In genomic region chr17:60077226-60077625, GRCh38 we compare ENCODE assay signal across 8 cellular contexts. TPM values are rescaled to one million over a fixed set of nuclear protein-coding genes. Genes with fewer than 3 reads are reported as not detected.
DNase-seq lines count a peak whose midpoint lies in the region; ATAC-seq and TF ChIP-seq lines count a peak whose summit lies in the region.

No MANE protein-coding gene starts in this region.

- TF ChIP-seq POLR2A in sigmoid colon (IDR thresholded peaks at IDR 0.05) = no peak

- POLR2A ChIA-PET in activated CD4-positive, alpha-beta T cell treated with anti-CD3 and anti-CD28 coated beads, Interleukin-2, amount 10 ng/mL, durations not matched to agents 7 days and 5 days (lab: Charles Lee) = no interaction called here
- POLR2A ChIA-PET in PC-9 (lab: Charles Lee; ENCODE audit: unreplicated experiment) = no interaction called here

- H3K36me3 ChIP-seq in PC-9 (ENCODE audit: low read depth) = peaks cover 18% of the 10 kb centered on the region
- H3K36me3 ChIP-seq in sigmoid colon = peaks cover 15 to 41% (median 28%) of the 10 kb centered on the region in 4 donors
- H3K36me3 ChIP-seq in MG63 = peaks cover 40% of the 10 kb centered on the region

- 66 to 68% methylated on average over 1 of the region's 1 CpG for WGBS in sigmoid colon, 2 donors

- BruUV-seq in PC-9 (replicated peaks; lab: Mats Ljungman, UMichigan) = no TSS peak

- H3K27ac ChIP-seq in PC-9 = no peak overlapping the region
- H3K27ac ChIP-seq in sigmoid colon = peak overlapping the region in 3 of 4 donors; percentile 80 to 90 (median 87)

- no peaks in the 10 kb centered on the region for H3K9me2 ChIP-seq in PC-9 (ENCODE audit: insufficient read depth)

- H3K27ac Mint-ChIP-seq in activated CD4-positive, alpha-beta T cell treated with anti-CD3 and anti-CD28 coated beads, Interleukin-2, amount 10 ng/mL, durations not matched to agents 7 days and 5 days = peak overlapping the region; percentile 93
- H3K27ac Mint-ChIP-seq in effector memory CD8-positive, alpha-beta T cell = peak overlapping the region; percentile 93 to 94

- no peak for DNase-seq in activated CD4-positive, alpha-beta T cell treated with anti-CD3 and anti-CD28 coated beads, Interleukin-2, amount 10 ng/mL, durations not matched to agents 7 days and 5 days
- no peak for DNase-seq in activated CD4-positive, alpha-beta T cell treated with anti-CD3 and anti-CD28 coated beads for 1 hour
- DNase-seq in PC-9 (no peak), sigmoid colon (no peak), RKO (ENCODE audit: low spot score) (no peak), NCI-H2029 treated with DMSO at 0.1 percent for 48 hours (lab: John Stamatoyannopoulos, UW) (no peak), MG63 (no peak)
- DNase-seq in effector memory CD8-positive, alpha-beta T cell = no peak

- peak overlapping the region; percentile 86 for H3K4me3 Mint-ChIP-seq in activated CD4-positive, alpha-beta T cell treated with anti-CD3 and anti-CD28 coated beads, Interleukin-2, amount 10 ng/mL, durations not matched to agents 7 days and 5 days
- H3K4me3 Mint-ChIP-seq in effector memory CD8-positive, alpha-beta T cell = peak overlapping the region; percentile 89 to 93

- no peaks in the 10 kb centered on the region for H3K9me3 Mint-ChIP-seq in activated CD4-positive, alpha-beta T cell treated with anti-CD3 and anti-CD28 coated beads, Interleukin-2, amount 10 ng/mL, durations not matched to agents 7 days and 5 days
- H3K9me3 Mint-ChIP-seq in effector memory CD8-positive, alpha-beta T cell = no peaks in the 10 kb centered on the region

- H3K36me3 Mint-ChIP-seq in activated CD4-positive, alpha-beta T cell treated with anti-CD3 and anti-CD28 coated beads, Interleukin-2, amount 10 ng/mL, durations not matched to agents 7 days and 5 days (ENCODE audit: low read depth) = peaks cover 19% of the 10 kb centered on the region
- H3K36me3 Mint-ChIP-seq in effector memory CD8-positive, alpha-beta T cell (ENCODE audit: insufficient read depth) = peaks cover 25% of the 10 kb centered on the region

- H3K27me3 ChIP-seq in PC-9 (ENCODE audit: insufficient read depth, low read depth) (no peaks in the 10 kb centered on the region), sigmoid colon (no peaks in the 10 kb centered on the region), MG63 (no peaks in the 10 kb centered on the region)

- TF ChIP-seq CTCF in PC-9 (conservative IDR thresholded peaks at IDR 0.05) (no peak), sigmoid colon (IDR thresholded peaks at IDR 0.05) (peak in 1 of 4 experiments; percentile 8)

- H3K4me1 ChIP-seq in PC-9 (replicated peaks; ENCODE audit: insufficient read depth) (peaks cover 33% of the 10 kb centered on the region), sigmoid colon (peaks cover 0 to 24% (median 16%) of the 10 kb centered on the region in 4 donors)

- ATAC-seq in effector memory CD8-positive, alpha-beta T cell (replicated peaks) = no peak

- peaks cover 25% of the 10 kb centered on the region for H3F3A ChIP-seq in PC-9 (ENCODE audit: insufficient read depth, low read depth)

- H4K20me1 ChIP-seq in PC-9 (ENCODE audit: insufficient read depth) = no peaks in the 10 kb centered on the region

- intact Hi-C loops in PC-9 (cut with micrococcal nuclease; ENCODE audit: unreplicated experiment) (no loop called here), sigmoid colon (cut with DNase I) (no loop called here)

- H3K27me3 Mint-ChIP-seq in activated CD4-positive, alpha-beta T cell treated with anti-CD3 and anti-CD28 coated beads, Interleukin-2, amount 10 ng/mL, durations not matched to agents 7 days and 5 days = no peaks in the 10 kb centered on the region
- no peaks in the 10 kb centered on the region for H3K27me3 Mint-ChIP-seq in effector memory CD8-positive, alpha-beta T cell

- no peak overlapping the region for H2AFZ ChIP-seq in PC-9

- H3K4me1 Mint-ChIP-seq in activated CD4-positive, alpha-beta T cell treated with anti-CD3 and anti-CD28 coated beads, Interleukin-2, amount 10 ng/mL, durations not matched to agents 7 days and 5 days = peaks cover 38% of the 10 kb centered on the region
- H3K4me1 Mint-ChIP-seq in effector memory CD8-positive, alpha-beta T cell (ENCODE audit: low read depth in 2 of 2) = peaks cover 13 to 18% of the 10 kb centered on the region in 2 donors

- H3K4me3 ChIP-seq in PC-9 = peak overlapping the region; percentile 64; the same call in 1 of the 2 replicates
- H3K4me3 ChIP-seq in sigmoid colon = no peak overlapping the region
- H3K4me3 ChIP-seq in MG63 = no peak overlapping the region

- CTCF ChIA-PET in activated CD4-positive, alpha-beta T cell treated with anti-CD3 and anti-CD28 coated beads, Interleukin-2, amount 10 ng/mL, durations not matched to agents 7 days and 5 days (lab: Charles Lee) = no interaction called here
- CTCF ChIA-PET in PC-9 (lab: Charles Lee) = no interaction called here

- no peak for TF ChIP-seq EP300 in sigmoid colon (IDR thresholded peaks at IDR 0.05)

- H3K79me2 ChIP-seq in PC-9 (ENCODE audit: low read depth) = peaks cover 32% of the 10 kb centered on the region

- no peaks in the 10 kb centered on the region for H3K9me3 ChIP-seq in PC-9 (ENCODE audit: insufficient read depth, low read depth)
- no peaks in the 10 kb centered on the region for H3K9me3 ChIP-seq in sigmoid colon
- H3K9me3 ChIP-seq in MG63 = no peaks in the 10 kb centered on the region

- H3K4me2 ChIP-seq in PC-9 = peak overlapping the region; percentile 96

RNA-seq across cellular contexts. Expression of gene HEATR6, which starts 1.5 kb away (rescaled TPM):
- 10 to 100 TPM; 18.7 to 19.0 TPM for total RNA-seq in activated CD4-positive, alpha-beta T cell treated with anti-CD3 and anti-CD28 coated beads, Interleukin-2, amount 10 ng/mL, durations not matched to agents 7 days and 5 days
- total RNA-seq in PC-9 (2021) (11.7 and 14.7 TPM in 2 replicates), sigmoid colon (10 to 100 TPM in 3 of 4 donors, 1 to 10 TPM in 1; 9.1 to 21.4 (median 19.5) TPM)
- 1 to 10 TPM; 2.8 to 8.4 (median 3.0) TPM for polyA plus RNA-seq in sigmoid colon
- total RNA-seq in MG63 (2014; rRNA removed; shearing (Covaris generic); ENCODE audit: low replicate concordance) = 9.8 and 11.7 TPM in 2 replicates
